Comparison of ENCODE assay signal across 15 cellular contexts in genomic region chr2:158676696-158677095, GRCh38.
"Had no signal": no experiment of that assay in that cellular context is flagged by ENCODE, and none has a peak within 500 bp of the region (broad histone marks: within the 10 kb centered on the region; RNA-seq: fewer than 3 reads in every experiment).

No MANE protein-coding gene starts in this region.

- H3K4me1 ChIP-seq: upper lobe of right lung had no signal

- H3K4me2 ChIP-seq: SK-N-SH had no signal

- H3K4me3 ChIP-seq: upper lobe of right lung had no signal

- ATAC-seq: effector memory CD8-positive, alpha-beta T cell; stimulated activated memory B cell treated with anti-CD40 and anti-IgM and Interleukin-4, amounts not matched to agents 10 μg/mL and 1 μg/mL and 100 μg/mL, for 72 hours; T-helper 17 cell; upper lobe of right lung had no signal

- H3K9ac ChIP-seq: SK-N-SH had no signal

- H3K27me3 Mint-ChIP-seq: activated CD4-positive, alpha-beta T cell treated with anti-CD3 and anti-CD28 coated beads, Interleukin-2, amount 10 ng/mL, durations not matched to agents 7 days and 5 days; activated naive CD4-positive, alpha-beta T cell treated with anti-CD3 and anti-CD28 coated beads, Interleukin-2, amount 10 ng/mL, durations not matched to agents 7 days and 5 days; central memory CD8-positive, alpha-beta T cell; dendritic cell treated with granulocyte-macrophage colony-stimulating factor and Interleukin-4, amounts not matched to agents 40 ng/mL and 50 ng/mL, for 4 days; effector memory CD8-positive, alpha-beta T cell; stimulated activated memory B cell treated with anti-CD40 and anti-IgM and Interleukin-4, amounts not matched to agents 10 μg/mL and 1 μg/mL and 100 μg/mL, for 72 hours; T-helper 17 cell had no signal

- H3K4me1 Mint-ChIP-seq: activated CD4-positive, alpha-beta T cell treated with anti-CD3 and anti-CD28 coated beads, Interleukin-2, amount 10 ng/mL, durations not matched to agents 7 days and 5 days; activated naive CD4-positive, alpha-beta T cell treated with anti-CD3 and anti-CD28 coated beads, Interleukin-2, amount 10 ng/mL, durations not matched to agents 7 days and 5 days; central memory CD8-positive, alpha-beta T cell; stimulated activated memory B cell treated with anti-CD40 and anti-IgM and Interleukin-4, amounts not matched to agents 10 μg/mL and 1 μg/mL and 100 μg/mL, for 72 hours had no signal

- H3K27ac ChIP-seq: upper lobe of right lung had no signal

- DNase-seq: activated CD4-positive, alpha-beta T cell treated with anti-CD3 and anti-CD28 coated beads, Interleukin-2, amount 10 ng/mL, durations not matched to agents 7 days and 5 days; activated CD4-positive, CD25-positive, alpha-beta regulatory T cell; activated CD8-positive, alpha-beta memory T cell treated with anti-CD3 and anti-CD28 coated beads for 24 hours; activated naive CD4-positive, alpha-beta T cell treated with anti-CD3 and anti-CD28 coated beads, Interleukin-2, amount 10 ng/mL, durations not matched to agents 7 days and 5 days; effector memory CD8-positive, alpha-beta T cell; erythroblast; kidney; SK-N-SH; small intestine; T-helper 17 cell; upper lobe of right lung had no signal

- H3K9me3 ChIP-seq: SK-N-SH, upper lobe of right lung had no signal

- H3K27me3 ChIP-seq: upper lobe of right lung had no signal

- H3K9me3 Mint-ChIP-seq: activated CD4-positive, alpha-beta T cell treated with anti-CD3 and anti-CD28 coated beads, Interleukin-2, amount 10 ng/mL, durations not matched to agents 7 days and 5 days; activated naive CD4-positive, alpha-beta T cell treated with anti-CD3 and anti-CD28 coated beads, Interleukin-2, amount 10 ng/mL, durations not matched to agents 7 days and 5 days; activated T-helper 2 cell treated with anti-CD3 and anti-CD28 coated beads, Interferon-gamma antibody, Interleukin-2, Interleukin-4, amounts not matched to agents 10 μg/mL and 5 μg/mL and 100 μg/mL, durations not matched to agents 14 hours and 24 hours and 36 hours; central memory CD8-positive, alpha-beta T cell; dendritic cell treated with granulocyte-macrophage colony-stimulating factor and Interleukin-4, amounts not matched to agents 40 ng/mL and 50 ng/mL, for 4 days; effector memory CD8-positive, alpha-beta T cell; stimulated activated memory B cell treated with anti-CD40 and anti-IgM and Interleukin-4, amounts not matched to agents 10 μg/mL and 1 μg/mL and 100 μg/mL, for 72 hours had no signal

- H3K27ac Mint-ChIP-seq: activated CD4-positive, alpha-beta T cell treated with anti-CD3 and anti-CD28 coated beads, Interleukin-2, amount 10 ng/mL, durations not matched to agents 7 days and 5 days; activated naive CD4-positive, alpha-beta T cell treated with anti-CD3 and anti-CD28 coated beads, Interleukin-2, amount 10 ng/mL, durations not matched to agents 7 days and 5 days; activated T-helper 2 cell treated with anti-CD3 and anti-CD28 coated beads, Interferon-gamma antibody, Interleukin-2, Interleukin-4, amounts not matched to agents 10 μg/mL and 5 μg/mL and 100 μg/mL, durations not matched to agents 14 hours and 24 hours and 36 hours; dendritic cell treated with granulocyte-macrophage colony-stimulating factor and Interleukin-4, amounts not matched to agents 40 ng/mL and 50 ng/mL, for 4 days; effector memory CD8-positive, alpha-beta T cell; stimulated activated memory B cell treated with anti-CD40 and anti-IgM and Interleukin-4, amounts not matched to agents 10 μg/mL and 1 μg/mL and 100 μg/mL, for 72 hours; T-helper 17 cell had no signal

- H3K4me3 Mint-ChIP-seq: activated CD4-positive, alpha-beta T cell treated with anti-CD3 and anti-CD28 coated beads, Interleukin-2, amount 10 ng/mL, durations not matched to agents 7 days and 5 days; activated naive CD4-positive, alpha-beta T cell treated with anti-CD3 and anti-CD28 coated beads, Interleukin-2, amount 10 ng/mL, durations not matched to agents 7 days and 5 days; central memory CD8-positive, alpha-beta T cell; dendritic cell treated with granulocyte-macrophage colony-stimulating factor and Interleukin-4, amounts not matched to agents 40 ng/mL and 50 ng/mL, for 4 days; effector memory CD8-positive, alpha-beta T cell; stimulated activated memory B cell treated with anti-CD40 and anti-IgM and Interleukin-4, amounts not matched to agents 10 μg/mL and 1 μg/mL and 100 μg/mL, for 72 hours; T-helper 17 cell had no signal
